In genomic region chr14:103879118-103879569, GRCh38 we compare ENCODE assay signal across 12 cellular contexts. TPM values are rescaled to one million over a fixed set of nuclear protein-coding genes. Genes with fewer than 3 reads are reported as not detected.
A peak's percentile ranks its signal among the peaks of the same experiment; 100 is the strongest.
DNase-seq lines count a peak whose midpoint lies in the region; ATAC-seq and FAIRE-seq lines count a peak whose summit lies in the region.
"Had no signal": no experiment of that assay in that cellular context is flagged by ENCODE, and none has a peak within 500 bp of the region (broad histone marks: within the 10 kb centered on the region; RNA-seq: fewer than 3 reads in every experiment).

No MANE protein-coding gene starts in this region.

- H3K27ac ChIP-seq in small intestine (ENCODE audit: low read depth in 1 of 2, low read length in 1 of 2): peak overlapping the region; percentile 75 to 95

- no peak for ATAC-seq in activated CD8-positive, alpha-beta memory T cell treated with anti-CD3 and anti-CD28 coated beads, Interleukin-2, amount 10 ng/mL, durations not matched to agents 7 days and 5 days
- ATAC-seq in T-helper 17 cell (no peak), left colon (peak; percentile 36)

- no peaks in the 10 kb centered on the region for H3K27me3 ChIP-seq in small intestine (ENCODE audit: control insufficient read depth in 2 of 2, insufficient read depth in 2 of 2, low read length in 2 of 2)

- no peaks in the 10 kb centered on the region for H3K9me3 Mint-ChIP-seq in activated CD8-positive, alpha-beta memory T cell treated with anti-CD3 and anti-CD28 coated beads, Interleukin-2, amount 10 ng/mL, durations not matched to agents 7 days and 5 days (ENCODE audit: low read depth)

- no peak overlapping the region for H3K27ac Mint-ChIP-seq in activated CD8-positive, alpha-beta memory T cell treated with anti-CD3 and anti-CD28 coated beads, Interleukin-2, amount 10 ng/mL, durations not matched to agents 7 days and 5 days
- H3K27ac Mint-ChIP-seq in T-helper 17 cell: no peak overlapping the region

- 40 to 75% (median 45%) methylated on average over 16 of the region's 16 CpGs for WGBS in small intestine, 3 donors

- H3K36me3 ChIP-seq in small intestine (ENCODE audit: control insufficient read depth in 2 of 2, insufficient read depth in 2 of 2, low read length in 2 of 2): no peaks in the 10 kb centered on the region

- no peaks in the 10 kb centered on the region for H3K36me3 Mint-ChIP-seq in activated CD8-positive, alpha-beta memory T cell treated with anti-CD3 and anti-CD28 coated beads, Interleukin-2, amount 10 ng/mL, durations not matched to agents 7 days and 5 days
- H3K36me3 Mint-ChIP-seq in T-helper 17 cell (ENCODE audit: low read depth): no peaks in the 10 kb centered on the region

- intact Hi-C loops in left colon (cut with DNase I, micrococcal nuclease): no loop called here

- no peaks in the 10 kb centered on the region for H3K27me3 Mint-ChIP-seq in activated CD8-positive, alpha-beta memory T cell treated with anti-CD3 and anti-CD28 coated beads, Interleukin-2, amount 10 ng/mL, durations not matched to agents 7 days and 5 days
- no peaks in the 10 kb centered on the region for H3K27me3 Mint-ChIP-seq in T-helper 17 cell

- H3K4me3 ChIP-seq in small intestine (ENCODE audit: low read depth in 1 of 2, low read length in 2 of 2): peak overlapping the region in 1 of 2 donors; percentile 59

- peak overlapping the region; percentile 33 for H3K4me3 Mint-ChIP-seq in activated CD8-positive, alpha-beta memory T cell treated with anti-CD3 and anti-CD28 coated beads, Interleukin-2, amount 10 ng/mL, durations not matched to agents 7 days and 5 days
- H3K4me3 Mint-ChIP-seq in T-helper 17 cell: peak overlapping the region; percentile 58

- peaks cover 16 to 24% of the 10 kb centered on the region in 2 donors for H3K4me1 ChIP-seq in small intestine (ENCODE audit: control insufficient read depth in 2 of 2, insufficient read depth in 1 of 2, low read depth in 1 of 2, low read length in 1 of 2)

- CTCF ChIA-PET in activated CD8-positive, alpha-beta memory T cell treated with anti-CD3 and anti-CD28 coated beads, Interleukin-2, amount 10 ng/mL, durations not matched to agents 7 days and 5 days (lab: Charles Lee): interaction anchor here (1.7 to 3.0 kb wide), 3 partner anchors 10 to 31 kb away, joined by 3 to 17 read pairs (median 5); no protein-coding TSS in a partner anchor

- no peak for DNase-seq in activated CD8-positive, alpha-beta memory T cell treated with anti-CD3 and anti-CD28 coated beads, Interleukin-2, amount 10 ng/mL, durations not matched to agents 7 days and 5 days
- DNase-seq in activated CD8-positive, alpha-beta memory T cell treated with anti-CD3 and anti-CD28 coated beads for 24 hours: no peak
- no peak for DNase-seq in T-helper 17 cell
- DNase-seq in left colon: no peak
- peak; percentile 57 for DNase-seq in small intestine
- DNase-seq in T-helper 9 cell: no peak
- no peak for DNase-seq in germinal center (ENCODE audit: low spot score)
- no peak for DNase-seq in NCI-H1930 (lab: John Stamatoyannopoulos, UW)
- DNase-seq: activated CD4-positive, alpha-beta T cell treated with anti-CD3 and anti-CD28 coated beads, Interleukin-2, amount 50 U/mL, for 4 hours; NCI-H2107; T-helper 1 cell had no signal

- peaks cover 22% of the 10 kb centered on the region for H3K4me1 Mint-ChIP-seq in activated CD8-positive, alpha-beta memory T cell treated with anti-CD3 and anti-CD28 coated beads, Interleukin-2, amount 10 ng/mL, durations not matched to agents 7 days and 5 days
- peaks cover 9% of the 10 kb centered on the region for H3K4me1 Mint-ChIP-seq in T-helper 17 cell

- no peak for FAIRE-seq in small intestine (lab: Jason Lieb, UNC)
- FAIRE-seq: colon had no signal

- no peaks in the 10 kb centered on the region for H3K9me3 ChIP-seq in T-helper 17 cell (ENCODE audit: control insufficient read depth, low read length, poor library complexity, severe bottlenecking)
- H3K9me3 ChIP-seq in small intestine (ENCODE audit: control insufficient read depth, low read depth): no peaks in the 10 kb centered on the region

RNA-seq across cellular contexts. Expression of gene PPP1R13B, which starts 31.8 kb away (rescaled TPM):
- total RNA-seq in activated CD8-positive, alpha-beta memory T cell treated with anti-CD3 and anti-CD28 coated beads, Interleukin-2, amount 10 ng/mL, durations not matched to agents 7 days and 5 days: 10 to 100 TPM in 1 of 2 experiments, 1 to 10 TPM in 1; 8.6 to 11.7 TPM
- total RNA-seq in T-helper 17 cell (10 to 100 TPM; 18.2 to 22.6 TPM), left colon (10 to 100 TPM; 52.9 to 67.2 TPM)
- 10 to 100 TPM; 17.8 to 27.7 (median 18.8) TPM for polyA plus RNA-seq in small intestine

RNA-seq across cellular contexts. Expression of gene TDRD9, which starts 49.1 kb away (rescaled TPM):
- total RNA-seq in activated CD8-positive, alpha-beta memory T cell treated with anti-CD3 and anti-CD28 coated beads, Interleukin-2, amount 10 ng/mL, durations not matched to agents 7 days and 5 days: 1 to 10 TPM; 1.1 to 1.2 TPM
- total RNA-seq in T-helper 17 cell (1 to 10 TPM in 1 of 2 donors, not detected in 1; 1.0 TPM), left colon (under 1 TPM; 0.22 to 0.24 TPM)
- under 1 TPM; 0.27 to 0.89 (median 0.54) TPM for polyA plus RNA-seq in small intestine
